ENCODE assay signal across 10 cellular contexts in the genomic region with DNA sequence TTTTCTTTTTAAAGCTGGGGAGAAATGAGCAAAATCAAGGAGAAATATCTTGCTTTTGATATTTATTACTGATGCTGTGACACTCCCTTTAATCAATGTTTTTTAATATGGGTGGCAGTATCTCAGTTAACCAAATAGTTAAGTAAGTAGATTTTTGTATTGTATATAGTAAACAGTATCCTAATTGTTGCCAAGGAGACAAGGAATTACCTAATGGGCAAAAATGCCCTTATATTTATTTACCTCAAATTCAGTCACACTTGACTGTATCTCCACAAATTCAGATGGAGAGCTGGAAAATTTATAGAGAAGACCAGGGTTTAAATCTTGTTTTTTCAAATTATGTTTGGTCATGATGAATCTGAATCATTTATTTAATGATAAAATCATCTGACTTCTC. TPM values are rescaled to one million over a fixed set of nuclear protein-coding genes. Genes with fewer than 3 reads are reported as not detected.
A peak's percentile ranks its signal among the peaks of the same experiment; 100 is the strongest.
DNase-seq lines count a peak whose midpoint lies in the region; ATAC-seq, FAIRE-seq and TF ChIP-seq lines count a peak whose summit lies in the region.
"Had no signal": no experiment of that assay in that cellular context is flagged by ENCODE, and none has a peak within 500 bp of the region (broad histone marks: within the 10 kb centered on the region; RNA-seq: fewer than 3 reads in every experiment).

No MANE protein-coding gene starts in this region.

- peaks cover 35 to 88% (median 37%) of the 10 kb centered on the region in 3 donors for H3K36me3 Mint-ChIP-seq in CD8-positive, alpha-beta memory T cell

- no peak overlapping the region for H2AFZ ChIP-seq in osteoblast (ENCODE audit: low read length)

- peak in 1 of 5 donors; percentile 3 for DNase-seq in CD8-positive, alpha-beta memory T cell
- no peak for DNase-seq in RWPE2 (ENCODE audit: low spot score)
- DNase-seq in effector memory CD4-positive, alpha-beta T cell, result no peak
- no peak for DNase-seq in osteoblast (ENCODE audit: insufficient read length, low spot score, missing footprints)
- DNase-seq in NCI-H510A treated with DMSO at 0.1 percent for 48 hours (lab: John Stamatoyannopoulos, UW), result no peak
- no peak for DNase-seq in GM19239 (ENCODE audit: insufficient read length, low spot score)
- no peak for DNase-seq in OCI-M2 (lab: John Stamatoyannopoulos, UW; ENCODE audit: unreplicated experiment)
- no peak for DNase-seq in NCI-H774 (lab: John Stamatoyannopoulos, UW)
- DNase-seq: NCI-H1930 had no signal

- peaks cover 0 to 6% of the 10 kb centered on the region in 2 donors for H3K27me3 Mint-ChIP-seq in CD8-positive, alpha-beta memory T cell

- peaks cover 65 to 85% (median 83%) of the 10 kb centered on the region in 3 donors for H3K4me1 Mint-ChIP-seq in CD8-positive, alpha-beta memory T cell

- H3K36me3 ChIP-seq in CD8-positive, alpha-beta memory T cell (ENCODE audit: insufficient read depth, low read length), result peaks cover 37% of the 10 kb centered on the region
- H3K36me3 ChIP-seq in RWPE2 (ENCODE audit: low read depth) (peaks cover 91% of the 10 kb centered on the region), osteoblast (ENCODE audit: insufficient read depth, low read length) (peaks cover 66% of the 10 kb centered on the region)
- H3K36me3 ChIP-seq in effector memory CD4-positive, alpha-beta T cell (ENCODE audit: control insufficient read depth, insufficient read depth, low read length), result peaks cover 45% of the 10 kb centered on the region

- peaks cover 0 to 15% (median 0%) of the 10 kb centered on the region in 5 donors for H3K9me3 Mint-ChIP-seq in CD8-positive, alpha-beta memory T cell

- TF ChIP-seq CTCF in RWPE2 (IDR thresholded peaks at IDR 0.05; ENCODE audit: poor library complexity, severe bottlenecking) (no peak), osteoblast (IDR thresholded peaks at IDR 0.05; ENCODE audit: extremely low read depth, low read depth, low read length) (no peak)

- no peak for ATAC-seq in RWPE2 (ENCODE audit: low read depth)

- peaks cover 99% of the 10 kb centered on the region for H3K79me2 ChIP-seq in osteoblast (ENCODE audit: insufficient read depth, low read length)

- peak overlapping the region; percentile 41 to 92 (median 77) for H3K27ac Mint-ChIP-seq in CD8-positive, alpha-beta memory T cell

- H3K4me3 ChIP-seq in CD8-positive, alpha-beta memory T cell (ENCODE audit: low read length), result no peak overlapping the region
- H3K4me3 ChIP-seq in RWPE2 (ENCODE audit: severe bottlenecking) (no peak overlapping the region), osteoblast (ENCODE audit: insufficient read depth, low read length) (no peak overlapping the region)
- no peak overlapping the region for H3K4me3 ChIP-seq in effector memory CD4-positive, alpha-beta T cell (ENCODE audit: insufficient read depth, low read depth, low read length, poor library complexity, severe bottlenecking)

- CTCF ChIA-PET in CD8-positive, alpha-beta memory T cell (lab: Charles Lee), result interaction anchor here (1.1 to 2.7 kb wide), 2 partner anchors 14 to 99 kb away, joined by 5 to 8 read pairs; no protein-coding TSS in a partner anchor

- FAIRE-seq in GM19239 (lab: Jason Lieb, UNC), result no peak
- FAIRE-seq: GM12891 had no signal

- peak overlapping the region; percentile 22 for H3K27ac ChIP-seq in CD8-positive, alpha-beta memory T cell (ENCODE audit: low read depth, low read length)
- peak overlapping the region; percentile 91 for H3K27ac ChIP-seq in RWPE2 (ENCODE audit: poor library complexity, severe bottlenecking)
- peak overlapping the region; percentile 38 for H3K27ac ChIP-seq in effector memory CD4-positive, alpha-beta T cell (ENCODE audit: insufficient read depth, low read length, poor library complexity, severe bottlenecking)
- H3K27ac ChIP-seq in osteoblast (ENCODE audit: low read depth, low read length), result peak overlapping the region; percentile 21

- H3K4me2 ChIP-seq in osteoblast (ENCODE audit: insufficient read depth, low read length), result no peak overlapping the region

- peak overlapping the region; percentile 23 to 61 (median 37) for H3K4me3 Mint-ChIP-seq in CD8-positive, alpha-beta memory T cell

- H3K27me3 ChIP-seq in CD8-positive, alpha-beta memory T cell (ENCODE audit: insufficient read depth, low read length, poor library complexity, severe bottlenecking), result no peaks in the 10 kb centered on the region
- no peaks in the 10 kb centered on the region for H3K27me3 ChIP-seq in RWPE2 (ENCODE audit: insufficient read depth, poor library complexity, severe bottlenecking)
- H3K27me3 ChIP-seq in effector memory CD4-positive, alpha-beta T cell (replicated peaks; ENCODE audit: control insufficient read depth, insufficient read depth, low read length, poor library complexity, severe bottlenecking), result no peaks in the 10 kb centered on the region
- no peaks in the 10 kb centered on the region for H3K27me3 ChIP-seq in osteoblast (ENCODE audit: insufficient read depth, low read length)

- POLR2A ChIA-PET in CD8-positive, alpha-beta memory T cell (lab: Charles Lee), result interaction anchor here (1.0 to 4.5 kb wide), 3 partner anchors 12 to 76 kb away, joined by 5 to 55 read pairs (median 5); no protein-coding TSS in a partner anchor

- peaks cover 4% of the 10 kb centered on the region for H4K20me1 ChIP-seq in osteoblast (ENCODE audit: insufficient read depth, low read length)

- peaks cover 83% of the 10 kb centered on the region for H3K4me1 ChIP-seq in CD8-positive, alpha-beta memory T cell (ENCODE audit: insufficient read depth, low read length)
- H3K4me1 ChIP-seq in RWPE2 (ENCODE audit: insufficient read depth, poor library complexity, severe bottlenecking), result peaks cover 19% of the 10 kb centered on the region
- H3K4me1 ChIP-seq in effector memory CD4-positive, alpha-beta T cell (ENCODE audit: control insufficient read depth, insufficient read depth, low read length, poor library complexity, severe bottlenecking), result peaks cover 8% of the 10 kb centered on the region
- no peaks in the 10 kb centered on the region for H3K4me1 ChIP-seq in osteoblast (ENCODE audit: insufficient read depth, low read length)

- no peaks in the 10 kb centered on the region for H3K9me3 ChIP-seq in CD8-positive, alpha-beta memory T cell (ENCODE audit: low read length)
- H3K9me3 ChIP-seq in RWPE2 (ENCODE audit: severe bottlenecking), result no peaks in the 10 kb centered on the region
- no peaks in the 10 kb centered on the region for H3K9me3 ChIP-seq in effector memory CD4-positive, alpha-beta T cell (ENCODE audit: control insufficient read depth, low read length)
- no peaks in the 10 kb centered on the region for H3K9me3 ChIP-seq in osteoblast (ENCODE audit: low read depth, low read length)

RNA-seq across cellular contexts. Expression of gene CHD2, which starts 3.6 kb away (rescaled TPM):
- total RNA-seq in CD8-positive, alpha-beta memory T cell, result 100 to 1,000 TPM in 1 of 2 experiments, 10 to 100 TPM in 1; 99.0 to 109 TPM
- polyA plus RNA-seq in CD8-positive, alpha-beta memory T cell, result 80.3 TPM
- total RNA-seq in osteoblast, result 94.0 and 98.8 TPM in 2 replicates

Comparison
In these comparisons a context has a peak if more than half of its experiments do, and no peak if none do; other contexts are left out.
1. H3K27ac ChIP-seq: peak in every context shown above with its lines; median percentile 91 in RWPE2; 38 in effector memory CD4-positive, alpha-beta T cell; 22 in CD8-positive, alpha-beta memory T cell; 21 in osteoblast.